Comparison of ENCODE assay signal across 1 cellular context in genomic region chr9:35603986-35604577, GRCh38.
A peak's percentile ranks its signal among the peaks of the same experiment; 100 is the strongest.
TF ChIP-seq lines count a peak whose summit lies in the region.

No MANE protein-coding gene starts in this region.

TF ChIP-seq in K562, 482 proteins besides CTCF, POLR2A, EP300 and RAD21 (continued from another document):
- peak; percentile 63; the same call in 1 of the 2 replicates for TF ChIP-seq EP400 (IDR thresholded peaks at IDR 0.05)
- TF ChIP-seq POLR2B (IDR thresholded peaks at IDR 0.05; ENCODE audit: low read depth, partially characterized antibody): no peak
- TF ChIP-seq CAMTA2 (CRISPR knock-in tag; conservative IDR thresholded peaks at IDR 0.05): no peak
- no peak for TF ChIP-seq ZNF3 (CRISPR knock-in tag; IDR thresholded peaks at IDR 0.05)
- no peak for TF ChIP-seq ZEB2 (IDR thresholded peaks at IDR 0.05)
- TF ChIP-seq ZKSCAN8 (CRISPR knock-in tag; IDR thresholded peaks at IDR 0.05): no peak
- no peak for TF ChIP-seq ESRRB (CRISPR knock-in tag; IDR thresholded peaks at IDR 0.05; ENCODE audit: borderline replicate concordance)
- peak; percentile 55 for TF ChIP-seq JUND (IDR thresholded peaks at IDR 0.05; ENCODE audit: borderline replicate concordance, low read depth, low read length)
- TF ChIP-seq JUND (tag; IDR thresholded peaks at IDR 0.05; ENCODE audit: borderline replicate concordance, low read depth, low read length): no peak; the same call in 2 of the 3 replicates
- no peak; the same call in 1 of the 2 replicates for TF ChIP-seq ZNF24 (IDR thresholded peaks at IDR 0.05)
- peak; percentile 56 for TF ChIP-seq HNRNPLL (IDR thresholded peaks at IDR 0.05; ENCODE audit: low read depth, low read length, poor library complexity, severe bottlenecking)
- TF ChIP-seq KDM5B (IDR thresholded peaks at IDR 0.05; ENCODE audit: insufficient replicate concordance, low read depth, low read length): no peak
- peak; percentile 69; the same call in 1 of the 2 replicates for TF ChIP-seq FOXM1 (IDR thresholded peaks at IDR 0.05; ENCODE audit: low read depth)
- TF ChIP-seq FOXM1 (CRISPR knock-in tag; IDR thresholded peaks at IDR 0.05; ENCODE audit: low read depth): no peak
- no peak for TF ChIP-seq ARNT (IDR thresholded peaks at IDR 0.05)
- no peak for TF ChIP-seq U2AF2 (optimal IDR thresholded peaks at IDR 0.05; ENCODE audit: low read depth, low read length)
- no peak for TF ChIP-seq OTX1 (CRISPR knock-in tag; IDR thresholded peaks at IDR 0.05)
- TF ChIP-seq SRSF9 (IDR thresholded peaks at IDR 0.05; ENCODE audit: borderline replicate concordance, low read depth, low read length): no peak
- TF ChIP-seq KAT8 (IDR thresholded peaks at IDR 0.05; ENCODE audit: low read depth): no peak
- no peak for TF ChIP-seq GATAD2B (IDR thresholded peaks at IDR 0.05; ENCODE audit: borderline replicate concordance)
- no peak; the same call in 1 of the 2 replicates for TF ChIP-seq ETV1 (tag; conservative IDR thresholded peaks at IDR 0.05; ENCODE audit: low read depth)
- 0 out of 2 replicates have a peak, but pooled peaks have one; percentile 23 for TF ChIP-seq SPI1 (IDR thresholded peaks at IDR 0.05; ENCODE audit: borderline replicate concordance, low read depth, low read length)
- TF ChIP-seq CXXC5 (CRISPR knock-in tag; IDR thresholded peaks at IDR 0.05): peak; percentile 64
- TF ChIP-seq STAT5B (CRISPR knock-in tag; IDR thresholded peaks at IDR 0.05): no peak
- peak; percentile 56; the same call in 1 of the 2 replicates for TF ChIP-seq CTBP1 (IDR thresholded peaks at IDR 0.05; ENCODE audit: borderline replicate concordance)
